8 cellular contexts compared by ENCODE assay signal in genomic region chr1:196355206-196355786, GRCh38.
DNase-seq lines count a peak whose midpoint lies in the region; ATAC-seq and TF ChIP-seq lines count a peak whose summit lies in the region.

No MANE protein-coding gene starts in this region.

- intact Hi-C loops in psoas muscle (cut with DNase I): no loop called here

- TF ChIP-seq CTCF in GM12865 (IDR thresholded peaks at IDR 0.05; ENCODE audit: insufficient read depth, low read depth, low read length, missing control alignments): no peak
- peak; percentile 17 for TF ChIP-seq CTCF in psoas muscle (IDR thresholded peaks at IDR 0.05)

- ATAC-seq in psoas muscle (no peak), GM21723 (IDR thresholded peaks at IDR 0.05; ENCODE audit: unreplicated experiment) (no peak)

- H3K4me3 ChIP-seq in GM12865 (ENCODE audit: low read depth, low read length) (no peak overlapping the region), psoas muscle (no peak overlapping the region)

- no peaks in the 10 kb centered on the region for H3K9me3 ChIP-seq in psoas muscle

- no peaks in the 10 kb centered on the region for H3K27me3 ChIP-seq in psoas muscle (ENCODE audit: insufficient read depth in 3 of 3, low read length in 2 of 3)

- DNase-seq in GM12865 (ENCODE audit: low read depth) (peak; percentile 5), NCI-H2081 (lab: John Stamatoyannopoulos, UW) (peak; percentile 33 to 45), dermis microvascular lymphatic vessel endothelial cell (ENCODE audit: low read depth in 2 of 2) (peak; percentile 47 to 54), psoas muscle (no peak), globus pallidus (ENCODE audit: low spot score) (no peak), NCI-H2029 treated with DMSO at 0.1 percent for 48 hours (lab: John Stamatoyannopoulos, UW) (no peak)
- DNase-seq in activated CD4-positive, alpha-beta T cell treated with anti-CD3 and anti-CD28 coated beads for 1 hour: no peak

- no peaks in the 10 kb centered on the region for H3K36me3 ChIP-seq in psoas muscle (ENCODE audit: insufficient read depth in 1 of 2, low read depth in 1 of 2)

- no peak overlapping the region for H3K27ac ChIP-seq in psoas muscle

- H3K4me1 ChIP-seq in psoas muscle: no peaks in the 10 kb centered on the region

- 34 to 55% (median 41%) methylated on average over 3 of the region's 3 CpGs for WGBS in psoas muscle, 3 donors

Comparison
In these comparisons a context has a peak if more than half of its experiments do, and no peak if none do; other contexts are left out.
1. DNase-seq: peak in GM12865 (single experiment), NCI-H2081 (2 of 2) and dermis microvascular lymphatic vessel endothelial cell (2 of 2); none in psoas muscle (0 of 2), globus pallidus (single experiment), NCI-H2029 treated with DMSO at 0.1 percent for 48 hours (single experiment) and activated CD4-positive, alpha-beta T cell treated with anti-CD3 and anti-CD28 coated beads for 1 hour (single experiment).